36 cellular contexts compared by ENCODE assay signal in the genomic region with DNA sequence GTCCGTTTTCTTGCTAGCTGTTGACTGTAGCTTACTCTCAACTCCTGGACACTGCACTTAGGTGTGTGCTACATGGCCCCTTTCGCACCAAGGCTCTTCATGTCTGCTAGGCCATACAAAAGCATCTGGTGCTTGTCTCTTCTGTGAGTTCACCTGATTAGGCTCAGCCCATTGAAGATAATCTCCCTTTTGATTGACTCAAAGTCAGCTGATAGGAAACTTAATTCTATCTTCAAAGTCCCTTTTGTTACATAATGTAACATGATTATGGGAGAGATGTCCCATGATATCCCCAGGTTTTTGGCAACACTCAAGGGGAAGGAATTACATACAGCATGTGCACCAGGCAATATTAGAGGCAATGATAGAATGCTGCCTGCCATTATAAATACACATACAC.
"Had no signal": no experiment of that assay in that cellular context is flagged by ENCODE, and none has a peak within 500 bp of the region (broad histone marks: within the 10 kb centered on the region; RNA-seq: fewer than 3 reads in every experiment).

No MANE protein-coding gene starts in this region.

- H3K4me3 Mint-ChIP-seq: activated B cell treated with CpG ODN at 0.5 μM for 24 hours; activated CD4-positive, alpha-beta T cell treated with anti-CD3 and anti-CD28 coated beads, Interleukin-2, amount 10 ng/mL, durations not matched to agents 24 days and 14 days; activated CD8-positive, alpha-beta T cell treated with anti-CD3 and anti-CD28 coated beads for 36 hours; activated naive CD4-positive, alpha-beta T cell treated with anti-CD3 and anti-CD28 coated beads for 36 hours; activated naive CD8-positive, alpha-beta T cell treated with anti-CD3 and anti-CD28 coated beads for 36 hours; activated T-cell treated with anti-CD3 and anti-CD28 coated beads, Interleukin-2, amount 50 U/mL, for 4 hours; activated T-cell treated with anti-CD3 and anti-CD28 coated beads, Interleukin-2, amount 50 U/mL, for 72 hours; activated T-helper 1 cell treated with anti-CD3 and anti-CD28 coated beads, Interleukin-12 subunit alpha, Interleukin-12 subunit beta, Interleukin-2, Interleukin-4 antibody, amounts not matched to agents 30 ng/mL and 10 ng/mL and 1 ng/mL, durations not matched to agents 14 hours and 24 hours and 36 hours; activated T-helper 17 cell treated with anti-CD3 and anti-CD28 coated beads, Interleukin-2, amount 50 U/mL, for 72 hours; brain; central memory CD8-positive, alpha-beta T cell; T-helper 1 cell treated with Interleukin-12 subunit alpha and Interleukin-12 subunit beta and Interleukin-4 antibody, amounts not matched to agents 30 μg/mL and 1 μg/mL, for 36 hours; T-helper 2 cell treated with Interferon-gamma antibody and Interleukin-4, amounts not matched to agents 5 μg/mL and 100 μg/mL, for 36 hours had no signal

- H3K4me3 ChIP-seq: adrenal gland, cardiac muscle cell had no signal

- H3K4me1 ChIP-seq: adrenal gland had no signal

- ATAC-seq: activated CD8-positive, alpha-beta T cell treated with anti-CD3 and anti-CD28 coated beads for 36 hours; activated naive CD4-positive, alpha-beta T cell treated with anti-CD3 and anti-CD28 coated beads, Interleukin-2, amount 50 U/mL, for 72 hours; activated T-cell treated with anti-CD3 and anti-CD28 coated beads, Interleukin-2, amount 50 U/mL, for 4 hours; activated T-cell treated with anti-CD3 and anti-CD28 coated beads, Interleukin-2, amount 50 U/mL, for 72 hours; activated T-helper 17 cell treated with anti-CD3 and anti-CD28 coated beads, Interleukin-2, amount 50 U/mL, for 72 hours had no signal

- H3K9me3 Mint-ChIP-seq: activated naive CD8-positive, alpha-beta T cell treated with anti-CD3 and anti-CD28 coated beads for 36 hours; activated T-helper 1 cell treated with anti-CD3 and anti-CD28 coated beads, Interleukin-12 subunit alpha, Interleukin-12 subunit beta, Interleukin-2, Interleukin-4 antibody, amounts not matched to agents 30 ng/mL and 10 ng/mL and 1 ng/mL, durations not matched to agents 14 hours and 24 hours and 36 hours; T-helper 2 cell treated with Interferon-gamma antibody and Interleukin-4, amounts not matched to agents 5 μg/mL and 100 μg/mL, for 36 hours had no signal

- H3K36me3 ChIP-seq: adrenal gland, cardiac muscle cell had no signal

- H3K36me3 Mint-ChIP-seq: activated naive CD4-positive, alpha-beta T cell treated with anti-CD3 and anti-CD28 coated beads, Interleukin-2, amount 50 U/mL, for 72 hours; activated naive CD8-positive, alpha-beta T cell treated with anti-CD3 and anti-CD28 coated beads for 36 hours; brain had no signal

- H3K27ac ChIP-seq: adrenal gland, cardiac muscle cell, VCaP had no signal

- H3K9me3 ChIP-seq: adrenal gland had no signal

- H3K27me3 ChIP-seq: adrenal gland, cardiac muscle cell had no signal

- H3K27me3 Mint-ChIP-seq: activated B cell treated with CpG ODN at 0.5 μM for 24 hours; activated CD4-positive, alpha-beta T cell treated with anti-CD3 and anti-CD28 coated beads, Interleukin-2, amount 10 ng/mL, durations not matched to agents 24 days and 14 days; activated CD8-positive, alpha-beta T cell treated with anti-CD3 and anti-CD28 coated beads for 36 hours; activated naive CD8-positive, alpha-beta T cell treated with anti-CD3 and anti-CD28 coated beads for 36 hours; activated T-helper 17 cell treated with anti-CD3 and anti-CD28 coated beads, Interleukin-2, amount 50 U/mL, for 72 hours; brain; central memory CD8-positive, alpha-beta T cell had no signal

- FAIRE-seq: bronchial epithelial cell, TTC549 had no signal

- DNase-seq: activated B cell treated with CpG ODN at 0.5 μM for 24 hours; activated CD4-positive, alpha-beta T cell treated with anti-CD3 and anti-CD28 coated beads for 4 hours; activated CD4-positive, alpha-beta T cell treated with anti-CD3 and anti-CD28 coated beads, Interleukin-2, amount 10 ng/mL, durations not matched to agents 24 days and 14 days; activated CD4-positive, alpha-beta T cell treated with anti-CD3 and anti-CD28 coated beads, Interleukin-2, amount 50 U/mL, for 48 hours; activated CD4-positive, CD25-positive, alpha-beta regulatory T cell treated with anti-CD3 and anti-CD28 coated beads, Interleukin-2, amount 50 U/mL, for 72 hours; activated CD8-positive, alpha-beta memory T cell treated with anti-CD3 and anti-CD28 coated beads, Interleukin-2, amount 50 U/mL, for 4 hours; activated CD8-positive, alpha-beta T cell treated with anti-CD3 and anti-CD28 coated beads for 36 hours; activated effector memory CD4-positive, alpha-beta T cell treated with anti-CD3 and anti-CD28 coated beads, Interleukin-2, amount 50 U/mL, for 16 hours; activated gamma-delta T cell treated with Interleukin-2 at 50 U/mL for 16 hours; activated naive CD4-positive, alpha-beta T cell; activated naive CD4-positive, alpha-beta T cell treated with anti-CD3 and anti-CD28 coated beads for 36 hours; activated naive CD4-positive, alpha-beta T cell treated with anti-CD3 and anti-CD28 coated beads, Interleukin-2, amount 50 U/mL, for 16 hours; activated naive CD8-positive, alpha-beta T cell treated with anti-CD3 and anti-CD28 coated beads for 36 hours; activated T-cell treated with anti-CD3 and anti-CD28 coated beads for 4 hours; activated T-cell treated with anti-CD3 and anti-CD28 coated beads, Interleukin-2, amount 50 U/mL, for 1 hour; activated T-cell treated with anti-CD3 and anti-CD28 coated beads, Interleukin-2, amount 50 U/mL, for 4 hours; activated T-cell treated with anti-CD3 and anti-CD28 coated beads, Interleukin-2, amount 50 U/mL, for 72 hours; adrenal gland; amniotic stem cell; aorta; caudate nucleus; cerebellar nuclear complex; T-helper 1 cell; T-helper 2 cell; T-helper 9 cell had no signal

- H3K4me1 Mint-ChIP-seq: activated B cell treated with CpG ODN at 0.5 μM for 24 hours; activated CD4-positive, alpha-beta T cell treated with anti-CD3 and anti-CD28 coated beads, Interleukin-2, amount 10 ng/mL, durations not matched to agents 24 days and 14 days; activated naive CD8-positive, alpha-beta T cell treated with anti-CD3 and anti-CD28 coated beads for 36 hours; activated T-helper 17 cell treated with anti-CD3 and anti-CD28 coated beads, Interleukin-2, amount 50 U/mL, for 72 hours; brain; central memory CD8-positive, alpha-beta T cell had no signal

- H3K27ac Mint-ChIP-seq: activated B cell treated with CpG ODN at 0.5 μM for 24 hours; activated CD4-positive, alpha-beta T cell treated with anti-CD3 and anti-CD28 coated beads, Interleukin-2, amount 10 ng/mL, durations not matched to agents 24 days and 14 days; activated CD8-positive, alpha-beta T cell treated with anti-CD3 and anti-CD28 coated beads for 36 hours; activated naive CD4-positive, alpha-beta T cell treated with anti-CD3 and anti-CD28 coated beads for 36 hours; activated naive CD4-positive, alpha-beta T cell treated with anti-CD3 and anti-CD28 coated beads, Interleukin-2, amount 50 U/mL, for 72 hours; activated naive CD8-positive, alpha-beta T cell treated with anti-CD3 and anti-CD28 coated beads for 36 hours; activated T-cell treated with anti-CD3 and anti-CD28 coated beads, Interleukin-2, amount 50 U/mL, for 72 hours; activated T-helper 1 cell treated with anti-CD3 and anti-CD28 coated beads, Interleukin-12 subunit alpha, Interleukin-12 subunit beta, Interleukin-2, Interleukin-4 antibody, amounts not matched to agents 30 ng/mL and 10 ng/mL and 1 ng/mL, durations not matched to agents 14 hours and 24 hours and 36 hours; activated T-helper 17 cell treated with anti-CD3 and anti-CD28 coated beads, Interleukin-2, amount 50 U/mL, for 72 hours; brain; T-helper 1 cell treated with Interleukin-12 subunit alpha and Interleukin-12 subunit beta and Interleukin-4 antibody, amounts not matched to agents 30 μg/mL and 1 μg/mL, for 36 hours; T-helper 2 cell treated with Interferon-gamma antibody and Interleukin-4, amounts not matched to agents 5 μg/mL and 100 μg/mL, for 36 hours had no signal
